ENCODE assay signal across 10 cellular contexts in genomic region chrX:120456973-120457372, GRCh38. TPM values are rescaled to one million over a fixed set of nuclear protein-coding genes. Genes with fewer than 3 reads are reported as not detected.
DNase-seq lines count a peak whose midpoint lies in the region; ATAC-seq and TF ChIP-seq lines count a peak whose summit lies in the region.
"Had no signal": no experiment of that assay in that cellular context is flagged by ENCODE, and none has a peak within 500 bp of the region (broad histone marks: within the 10 kb centered on the region; RNA-seq: fewer than 3 reads in every experiment).

No MANE protein-coding gene starts in this region.

- no TSS peak for BruUV-seq in MCF 10A (replicated peaks; lab: Mats Ljungman, UMichigan)

- POLR2A ChIA-PET in MCF 10A (lab: Yijun Ruan, JAX), result interaction anchor here (0.7 to 3.4 kb wide), 8 partner anchors 8 to 206 kb away, joined by 3 to 66 read pairs (median 10); partner anchors contain the start of genes LAMP2 and ZBTB33

- peaks cover 23% of the 10 kb centered on the region for H3K79me2 ChIP-seq in OCI-LY1 (ENCODE audit: insufficient read depth, low read length)

- H3K27me3 Mint-ChIP-seq in activated T-cell treated with anti-CD3 and anti-CD28 coated beads, Interleukin-2, amount 50 U/mL, for 72 hours (ENCODE audit: low read depth), result no peaks in the 10 kb centered on the region
- no peaks in the 10 kb centered on the region for H3K27me3 Mint-ChIP-seq in MCF 10A (ENCODE audit: insufficient read depth, unreplicated experiment)
- H3K27me3 Mint-ChIP-seq in stimulated activated naive CD8-positive, alpha-beta T cell treated with anti-CD3 and anti-CD28 coated beads, Interleukin-15, amount 100 ng/mL, for 72 hours, result no peaks in the 10 kb centered on the region

- H3K36me3 Mint-ChIP-seq in activated T-cell treated with anti-CD3 and anti-CD28 coated beads, Interleukin-2, amount 50 U/mL, for 72 hours (ENCODE audit: insufficient read depth in 2 of 2), result peaks cover 0 to 2% of the 10 kb centered on the region in 2 donors
- peaks cover 31% of the 10 kb centered on the region for H3K36me3 Mint-ChIP-seq in MCF 10A (ENCODE audit: insufficient read depth, unreplicated experiment)

- peak overlapping the region; percentile 97 for H3K27ac ChIP-seq in OCI-LY1 (ENCODE audit: low read depth, low read length, poor library complexity, severe bottlenecking)

- peaks cover 18% of the 10 kb centered on the region for H3K36me3 ChIP-seq in OCI-LY1 (ENCODE audit: insufficient read depth, low read length)

- H3F3A ChIP-seq in OCI-LY1 (ENCODE audit: insufficient read depth, low read length), result no peaks in the 10 kb centered on the region

- peak overlapping the region; percentile 47 for H3K4me3 ChIP-seq in OCI-LY1 (ENCODE audit: low read depth, low read length, poor library complexity, severe bottlenecking)

- no peak overlapping the region for H2AFZ ChIP-seq in OCI-LY1 (ENCODE audit: low read length)

- no peaks in the 10 kb centered on the region for H3K9me2 ChIP-seq in OCI-LY1 (ENCODE audit: low read depth, low read length)

- peak overlapping the region; percentile 82 for H3K4me2 ChIP-seq in OCI-LY1 (ENCODE audit: low read length)

- no peaks in the 10 kb centered on the region for H4K20me1 ChIP-seq in OCI-LY1 (ENCODE audit: insufficient read depth, low read length)

- H3K9ac ChIP-seq in OCI-LY1 (ENCODE audit: low read length), result peak overlapping the region; percentile 60

- H3K4me1 ChIP-seq in OCI-LY1 (ENCODE audit: insufficient read depth, low read length, severe bottlenecking), result peaks cover 66% of the 10 kb centered on the region

- TF ChIP-seq CTCF in OCI-LY1 (IDR thresholded peaks at IDR 0.05; ENCODE audit: low read length), result no peak
- TF ChIP-seq CTCF in MCF 10A (IDR thresholded peaks at IDR 0.05; ENCODE audit: unreplicated experiment), result no peak

- CTCF ChIA-PET in MCF 10A (lab: Yijun Ruan, JAX), result interaction anchor here (0.6 to 1.6 kb wide), 8 partner anchors 11 to 436 kb away, joined by 3 to 9 read pairs (median 4); partner anchors contain the start of gene LAMP2

- peak in 1 of 2 donors; percentile 39 for ATAC-seq in activated T-cell treated with anti-CD3 and anti-CD28 coated beads, Interleukin-2, amount 50 U/mL, for 72 hours (replicated peaks in 1 of 2)
- peak; percentile 50 for ATAC-seq in stimulated activated naive CD8-positive, alpha-beta T cell treated with anti-CD3 and anti-CD28 coated beads, Interleukin-15, amount 100 ng/mL, for 72 hours
- no peak for ATAC-seq in HG02588 (IDR thresholded peaks at IDR 0.05; ENCODE audit: unreplicated experiment)

- H3K9me3 ChIP-seq in OCI-LY1 (ENCODE audit: low read length), result no peaks in the 10 kb centered on the region

- peaks cover 18% of the 10 kb centered on the region for H3K4me1 Mint-ChIP-seq in activated T-cell treated with anti-CD3 and anti-CD28 coated beads, Interleukin-2, amount 50 U/mL, for 72 hours (ENCODE audit: low read depth)
- peaks cover 27% of the 10 kb centered on the region for H3K4me1 Mint-ChIP-seq in MCF 10A (ENCODE audit: insufficient read depth, unreplicated experiment)
- peaks cover 33% of the 10 kb centered on the region for H3K4me1 Mint-ChIP-seq in stimulated activated naive CD8-positive, alpha-beta T cell treated with anti-CD3 and anti-CD28 coated beads, Interleukin-15, amount 100 ng/mL, for 72 hours

- intact Hi-C loops in MCF 10A (cut with micrococcal nuclease), result loop anchor here (10.0 kb wide), 1 partner anchor 142 kb away; the partner anchor contains the start of gene TMEM255A

- no peak for DNase-seq in activated T-cell treated with anti-CD3 and anti-CD28 coated beads, Interleukin-2, amount 50 U/mL, for 72 hours
- no peak for DNase-seq in activated T-cell treated with anti-CD3 and anti-CD28 coated beads for 4 hours
- peak; percentile 77 for DNase-seq in MCF 10A (ENCODE audit: unreplicated experiment)
- DNase-seq in stimulated activated naive CD8-positive, alpha-beta T cell treated with anti-CD3 and anti-CD28 coated beads, Interleukin-15, amount 100 ng/mL, for 72 hours, result no peak
- DNase-seq in DMS 273 (lab: John Stamatoyannopoulos, UW; ENCODE audit: unreplicated experiment), result no peak
- DNase-seq in NCI-H82 treated with DMSO at 0.1 percent for 48 hours (lab: John Stamatoyannopoulos, UW; ENCODE audit: unreplicated experiment), result no peak
- DNase-seq: activated CD8-positive, alpha-beta memory T cell treated with anti-CD3 and anti-CD28 coated beads, Interleukin-2, amount 50 U/mL, for 4 hours; NCI-H774 had no signal

- peak overlapping the region; percentile 63 for H3K27ac Mint-ChIP-seq in activated T-cell treated with anti-CD3 and anti-CD28 coated beads, Interleukin-2, amount 50 U/mL, for 72 hours
- no peak overlapping the region for H3K27ac Mint-ChIP-seq in MCF 10A (ENCODE audit: low read depth, unreplicated experiment)
- H3K27ac Mint-ChIP-seq in stimulated activated naive CD8-positive, alpha-beta T cell treated with anti-CD3 and anti-CD28 coated beads, Interleukin-15, amount 100 ng/mL, for 72 hours, result no peak overlapping the region

- peak overlapping the region in 1 of 2 donors; percentile 78 for H3K4me3 Mint-ChIP-seq in activated T-cell treated with anti-CD3 and anti-CD28 coated beads, Interleukin-2, amount 50 U/mL, for 72 hours
- peak overlapping the region; percentile 48 for H3K4me3 Mint-ChIP-seq in MCF 10A (ENCODE audit: unreplicated experiment)
- peak overlapping the region; percentile 37 to 42 for H3K4me3 Mint-ChIP-seq in stimulated activated naive CD8-positive, alpha-beta T cell treated with anti-CD3 and anti-CD28 coated beads, Interleukin-15, amount 100 ng/mL, for 72 hours

- H3K9me3 Mint-ChIP-seq in activated T-cell treated with anti-CD3 and anti-CD28 coated beads, Interleukin-2, amount 50 U/mL, for 72 hours, result no peaks in the 10 kb centered on the region
- H3K9me3 Mint-ChIP-seq in MCF 10A (ENCODE audit: unreplicated experiment), result no peaks in the 10 kb centered on the region
- no peaks in the 10 kb centered on the region for H3K9me3 Mint-ChIP-seq in stimulated activated naive CD8-positive, alpha-beta T cell treated with anti-CD3 and anti-CD28 coated beads, Interleukin-15, amount 100 ng/mL, for 72 hours

- H3K27me3 ChIP-seq in OCI-LY1 (ENCODE audit: insufficient read depth, low read length), result no peaks in the 10 kb centered on the region

RNA-seq across cellular contexts. Expression of gene LAMP2, which starts 12.1 kb away (rescaled TPM):
- total RNA-seq in activated T-cell treated with anti-CD3 and anti-CD28 coated beads, Interleukin-2, amount 50 U/mL, for 72 hours, result 10 to 100 TPM; 31.8 to 34.4 TPM
- total RNA-seq in MCF 10A (2022), result 67.0 and 74.8 TPM in 2 replicates
